In genomic region chr7:155001756-155002410, GRCh38 we compare ENCODE assay signal across 8 cellular contexts. TPM values are rescaled to one million over a fixed set of nuclear protein-coding genes. Genes with fewer than 3 reads are reported as not detected.
DNase-seq lines count a peak whose midpoint lies in the region; ATAC-seq, FAIRE-seq and TF ChIP-seq lines count a peak whose summit lies in the region.

No MANE protein-coding gene starts in this region.

- peak overlapping the region; percentile 64 for H3K27ac ChIP-seq in RWPE2 (ENCODE audit: poor library complexity, severe bottlenecking)
- H3K27ac ChIP-seq in esophagus (ENCODE audit: low read depth in 2 of 2, low read length in 1 of 2), result no peak overlapping the region
- H3K27ac ChIP-seq in pancreas, result no peak overlapping the region

- H3K27me3 ChIP-seq in RWPE2 (ENCODE audit: insufficient read depth, poor library complexity, severe bottlenecking) (no peaks in the 10 kb centered on the region), esophagus (ENCODE audit: control insufficient read depth in 1 of 2, insufficient read depth in 2 of 2, low read length in 2 of 2) (no peaks in the 10 kb centered on the region), pancreas (no peaks in the 10 kb centered on the region)

- TF ChIP-seq CTCF in RWPE2 (IDR thresholded peaks at IDR 0.05; ENCODE audit: poor library complexity, severe bottlenecking) (no peak), pancreas (IDR thresholded peaks at IDR 0.05) (no peak)

- intact Hi-C loops in pancreas (cut with DNase I), result no loop called here

- peak overlapping the region; percentile 80 for H3K4me3 ChIP-seq in RWPE2 (ENCODE audit: severe bottlenecking)
- H3K4me3 ChIP-seq in esophagus (ENCODE audit: low read depth in 1 of 2, low read length in 2 of 2), result peak overlapping the region; percentile 81 to 97
- H3K4me3 ChIP-seq in pancreas, result peak overlapping the region; percentile 59 to 99 (median 89)

- H3K36me3 ChIP-seq in RWPE2 (ENCODE audit: low read depth) (peaks cover 29% of the 10 kb centered on the region), esophagus (ENCODE audit: control insufficient read depth in 2 of 2, insufficient read depth in 2 of 2, low read length in 1 of 2) (peaks cover 0 to 10% of the 10 kb centered on the region in 2 donors), pancreas (peaks cover 0 to 18% (median 5%) of the 10 kb centered on the region in 3 donors)

- 14 to 15% methylated on average over 24 of the region's 24 CpGs for WGBS in esophagus, 2 donors
- 15 to 17% methylated on average over 22 to 24 of the region's 24 CpGs for WGBS in pancreas, 2 donors

- peak in 4 of 6 experiments; percentile 6 to 18 (median 10) for DNase-seq in stimulated activated naive CD4-positive, alpha-beta T cell (lab: John Stamatoyannopoulos, UW)
- no peak for DNase-seq in stimulated activated naive CD4-positive, alpha-beta T cell treated with Interleukin-2 at 50 U/mL for 16 hours (lab: John Stamatoyannopoulos, UW)
- DNase-seq in RWPE2 (ENCODE audit: low spot score), result no peak
- DNase-seq in pancreas, result no peak
- no peak for DNase-seq in hippocampal formation (lab: John Stamatoyannopoulos, UW)
- DNase-seq in activated CD8-positive, alpha-beta memory T cell treated with anti-CD3 and anti-CD28 coated beads, Interleukin-2, amount 50 U/mL, for 48 hours, result no peak

- H3K4me1 ChIP-seq in RWPE2 (ENCODE audit: insufficient read depth, poor library complexity, severe bottlenecking) (no peaks in the 10 kb centered on the region), esophagus (ENCODE audit: control insufficient read depth in 2 of 2, insufficient read depth in 2 of 2, low read length in 1 of 2) (peaks cover 0 to 2% of the 10 kb centered on the region in 2 donors), pancreas (peaks cover 0 to 9% (median 3%) of the 10 kb centered on the region in 3 donors)

- H3K9me3 ChIP-seq in RWPE2 (ENCODE audit: severe bottlenecking), result no peaks in the 10 kb centered on the region
- H3K9me3 ChIP-seq in esophagus (ENCODE audit: control insufficient read depth in 2 of 2, insufficient read depth in 1 of 2, low read depth in 1 of 2, low read length in 1 of 2), result no peaks in the 10 kb centered on the region
- H3K9me3 ChIP-seq in pancreas, result no peaks in the 10 kb centered on the region

- no peak for FAIRE-seq in pancreas (lab: Jason Lieb, UNC)

- ATAC-seq in HG02870 (IDR thresholded peaks at IDR 0.05; ENCODE audit: unreplicated experiment) (peak; percentile 24), RWPE2 (ENCODE audit: low read depth) (peak; percentile 6; the same call in 1 of the 3 replicates), pancreas (no peak)

RNA-seq across cellular contexts. Expression of gene PAXIP1, which starts 1.0 kb away (rescaled TPM):
- 1 to 10 TPM; 4.8 to 5.2 TPM for polyA plus RNA-seq in esophagus
- 1 to 10 TPM; 3.2 to 6.2 (median 4.7) TPM for total RNA-seq in pancreas
- polyA plus RNA-seq in pancreas, result 1 to 10 TPM; 3.5 to 4.5 TPM

Comparison
In these comparisons a context has a peak if more than half of its experiments do, and no peak if none do; other contexts are left out.
1. DNase-seq: peak in stimulated activated naive CD4-positive, alpha-beta T cell (4 of 6); none in stimulated activated naive CD4-positive, alpha-beta T cell treated with Interleukin-2 at 50 U/mL for 16 hours (single experiment), RWPE2 (single experiment), pancreas (0 of 6), hippocampal formation (0 of 2) and activated CD8-positive, alpha-beta memory T cell treated with anti-CD3 and anti-CD28 coated beads, Interleukin-2, amount 50 U/mL, for 48 hours (single experiment).
2. ATAC-seq: peak in HG02870 (single experiment) and RWPE2 (single experiment); none in pancreas (0 of 4).
3. Peak in every context shown above with its lines, with median percentiles within 50 percentile points of each other: H3K4me3 ChIP-seq.